12 cellular contexts compared by ENCODE assay signal in genomic region chr7:80150621-80151273, GRCh38. TPM values are rescaled to one million over a fixed set of nuclear protein-coding genes. Genes with fewer than 3 reads are reported as not detected.
A peak's percentile ranks its signal among the peaks of the same experiment; 100 is the strongest.
DNase-seq lines count a peak whose midpoint lies in the region; ATAC-seq and TF ChIP-seq lines count a peak whose summit lies in the region.
"Had no signal": no experiment of that assay in that cellular context is flagged by ENCODE, and none has a peak within 500 bp of the region (broad histone marks: within the 10 kb centered on the region; RNA-seq: fewer than 3 reads in every experiment).

No MANE protein-coding gene starts in this region.

- no peaks in the 10 kb centered on the region for H3K36me3 Mint-ChIP-seq in activated CD4-positive, alpha-beta T cell treated with anti-CD3 and anti-CD28 coated beads for 36 hours (ENCODE audit: low read depth)
- H3K36me3 Mint-ChIP-seq: brain, naive B cell had no signal

- intact Hi-C loops in activated CD4-positive, alpha-beta T cell treated with anti-CD3 and anti-CD28 coated beads for 36 hours (cut with DNase I, micrococcal nuclease) = loop anchor here (1.0 to 2.0 kb wide), 6 partner anchors 14 to 196 kb away; no protein-coding TSS in a partner anchor

- H3K27ac Mint-ChIP-seq in activated CD4-positive, alpha-beta T cell treated with anti-CD3 and anti-CD28 coated beads for 36 hours = no peak overlapping the region
- H3K27ac Mint-ChIP-seq: naive B cell had no signal

- H3K9ac ChIP-seq in subcutaneous abdominal adipose tissue (ENCODE audit: low read length in 5 of 5) = peak overlapping the region in 1 of 5 donors; percentile 21

- ATAC-seq in activated CD4-positive, alpha-beta T cell treated with anti-CD3 and anti-CD28 coated beads for 36 hours = peak; percentile 34
- ATAC-seq in esophagus mucosa = peak; percentile 88
- no peak for ATAC-seq in HG03045 (IDR thresholded peaks at IDR 0.05; ENCODE audit: unreplicated experiment)

- TF ChIP-seq CTCF in WERI-Rb-1 (IDR thresholded peaks at IDR 0.05; ENCODE audit: low read depth, low read length) = no peak

- H3K36me3 ChIP-seq in subcutaneous abdominal adipose tissue (ENCODE audit: control insufficient read depth in 5 of 5, insufficient read depth in 5 of 5, low read length in 5 of 5) (no peaks in the 10 kb centered on the region), WERI-Rb-1 (no peaks in the 10 kb centered on the region)
- H3K36me3 ChIP-seq: heart left ventricle had no signal

- peak overlapping the region; percentile 98 for H3K27ac ChIP-seq in subcutaneous abdominal adipose tissue (ENCODE audit: low read depth, low read length)
- no peak overlapping the region for H3K27ac ChIP-seq in WERI-Rb-1
- H3K27ac ChIP-seq: heart left ventricle had no signal

- CTCF ChIA-PET in activated CD4-positive, alpha-beta T cell treated with anti-CD3 and anti-CD28 coated beads for 36 hours (lab: Charles Lee) = interaction anchor here (0.7 kb wide), 1 partner anchor 19 kb away, joined by 3 read pairs; no protein-coding TSS in a partner anchor

- POLR2A ChIA-PET in activated CD4-positive, alpha-beta T cell treated with anti-CD3 and anti-CD28 coated beads for 36 hours (lab: Charles Lee) = interaction anchor here (1.0 kb wide), 1 partner anchor 68 kb away, joined by 3 read pairs; no protein-coding TSS in a partner anchor

- H3K27me3 ChIP-seq in subcutaneous abdominal adipose tissue (ENCODE audit: control insufficient read depth in 5 of 5, insufficient read depth in 4 of 5, low read length in 5 of 5) = no peaks in the 10 kb centered on the region
- no peaks in the 10 kb centered on the region for H3K27me3 ChIP-seq in WERI-Rb-1 (ENCODE audit: insufficient read depth, low read depth, severe bottlenecking)
- H3K27me3 ChIP-seq: heart left ventricle had no signal

- no peak overlapping the region for H3K4me3 Mint-ChIP-seq in activated CD4-positive, alpha-beta T cell treated with anti-CD3 and anti-CD28 coated beads for 36 hours
- H3K4me3 Mint-ChIP-seq: naive B cell had no signal

- H3K9me3 ChIP-seq in subcutaneous abdominal adipose tissue (ENCODE audit: control insufficient read depth in 5 of 5, low read length in 5 of 5) (no peaks in the 10 kb centered on the region), WERI-Rb-1 (ENCODE audit: severe bottlenecking) (no peaks in the 10 kb centered on the region)
- H3K9me3 ChIP-seq: heart left ventricle had no signal

- peak overlapping the region in 1 of 5 donors; percentile 9 for H3K4me3 ChIP-seq in subcutaneous abdominal adipose tissue (ENCODE audit: low read depth in 1 of 5, low read length in 5 of 5)
- H3K4me3 ChIP-seq in WERI-Rb-1 (ENCODE audit: low read depth, low read length) = no peak overlapping the region
- H3K4me3 ChIP-seq: heart left ventricle had no signal

- peaks cover 21% of the 10 kb centered on the region for H3K27me3 Mint-ChIP-seq in activated CD4-positive, alpha-beta T cell treated with anti-CD3 and anti-CD28 coated beads for 36 hours
- H3K27me3 Mint-ChIP-seq: brain, naive B cell had no signal

- DNase-seq in activated CD4-positive, alpha-beta T cell treated with anti-CD3 and anti-CD28 coated beads for 36 hours = no peak
- no peak for DNase-seq in activated CD4-positive, alpha-beta T cell treated with anti-CD3 and anti-CD28 coated beads, Interleukin-2, amount 50 U/mL, for 4 hours
- peak; percentile 80 for DNase-seq in NCI-H226
- DNase-seq in NOMO-1 treated with DMSO at 0.1 percent for 48 hours (lab: John Stamatoyannopoulos, UW; ENCODE audit: unreplicated experiment) = no peak
- DNase-seq in WERI-Rb-1 = no peak
- DNase-seq: activated CD4-positive, alpha-beta T cell treated with anti-CD3 and anti-CD28 coated beads, Interleukin-2, amount 50 U/mL, for 1 hour; heart left ventricle; naive B cell had no signal

- H3K4me1 Mint-ChIP-seq in activated CD4-positive, alpha-beta T cell treated with anti-CD3 and anti-CD28 coated beads for 36 hours = peaks cover 25% of the 10 kb centered on the region
- H3K4me1 Mint-ChIP-seq: naive B cell had no signal

- H3K4me1 ChIP-seq in subcutaneous abdominal adipose tissue (ENCODE audit: control insufficient read depth in 5 of 5, insufficient read depth in 5 of 5, low read length in 5 of 5) = peaks cover 6 to 69% (median 58%) of the 10 kb centered on the region in 5 donors

- H3K9me3 Mint-ChIP-seq in activated CD4-positive, alpha-beta T cell treated with anti-CD3 and anti-CD28 coated beads for 36 hours (ENCODE audit: low read depth) = no peaks in the 10 kb centered on the region
- H3K9me3 Mint-ChIP-seq: brain, naive B cell had no signal

RNA-seq across cellular contexts. Expression of gene GNAI1, which starts 16.1 kb away (rescaled TPM):
- 1 to 10 TPM; 3.6 to 4.1 TPM for total RNA-seq in activated CD4-positive, alpha-beta T cell treated with anti-CD3 and anti-CD28 coated beads for 36 hours
- 31.5 TPM for total RNA-seq in esophagus mucosa
